1 cellular context compared by ENCODE assay signal in the genomic region with DNA sequence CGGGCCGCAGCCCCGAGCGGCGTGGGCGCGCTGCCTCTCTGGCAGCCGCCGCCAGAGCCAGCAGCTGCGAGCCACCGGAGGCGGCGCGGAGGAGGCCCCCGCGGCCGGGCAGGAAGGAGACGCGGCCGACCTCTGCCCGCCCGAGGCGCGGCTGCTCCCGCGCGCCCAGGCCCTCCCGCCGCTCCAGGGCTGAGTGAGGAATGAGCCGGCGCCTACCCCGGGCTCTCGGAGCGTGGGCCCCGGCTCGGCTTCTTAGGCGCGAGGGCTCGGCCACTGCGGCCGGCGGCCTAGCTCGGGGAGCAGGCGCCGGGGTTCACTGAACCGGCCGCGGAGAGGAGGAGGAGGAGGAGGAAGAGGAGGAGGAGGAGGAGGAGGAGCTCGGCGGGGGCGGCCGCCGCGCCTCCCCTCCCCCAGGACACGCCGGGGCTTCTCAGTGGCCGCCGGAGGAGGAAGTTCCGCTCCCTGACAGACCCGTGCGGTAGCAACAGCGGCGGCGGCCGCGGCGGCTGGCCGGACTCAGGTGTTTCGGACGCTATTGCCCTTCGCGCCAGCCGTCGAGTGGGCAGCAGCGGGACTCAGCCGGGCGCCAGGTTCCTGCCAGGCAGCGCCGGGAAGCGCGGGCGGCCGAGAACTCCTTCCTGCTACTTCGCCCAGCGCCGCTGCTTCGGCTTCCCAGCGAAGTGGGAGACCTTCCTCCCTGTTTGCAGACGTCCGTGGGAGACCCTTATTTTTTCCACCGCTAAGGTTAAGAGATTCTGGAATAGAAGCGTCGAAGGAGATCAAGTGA.
TF ChIP-seq lines count a peak whose summit lies in the region.

Gene MAN1A2 (plus strand): TSS at position 468 of the 787 bp plus-strand sequence. CDS start 735 bp downstream, outside the sequence.

TF ChIP-seq in HEK293, 187 proteins besides CTCF, POLR2A, EP300 and RAD21 (continued from another document and continues in another):
- TF ChIP-seq, protein P1, sequence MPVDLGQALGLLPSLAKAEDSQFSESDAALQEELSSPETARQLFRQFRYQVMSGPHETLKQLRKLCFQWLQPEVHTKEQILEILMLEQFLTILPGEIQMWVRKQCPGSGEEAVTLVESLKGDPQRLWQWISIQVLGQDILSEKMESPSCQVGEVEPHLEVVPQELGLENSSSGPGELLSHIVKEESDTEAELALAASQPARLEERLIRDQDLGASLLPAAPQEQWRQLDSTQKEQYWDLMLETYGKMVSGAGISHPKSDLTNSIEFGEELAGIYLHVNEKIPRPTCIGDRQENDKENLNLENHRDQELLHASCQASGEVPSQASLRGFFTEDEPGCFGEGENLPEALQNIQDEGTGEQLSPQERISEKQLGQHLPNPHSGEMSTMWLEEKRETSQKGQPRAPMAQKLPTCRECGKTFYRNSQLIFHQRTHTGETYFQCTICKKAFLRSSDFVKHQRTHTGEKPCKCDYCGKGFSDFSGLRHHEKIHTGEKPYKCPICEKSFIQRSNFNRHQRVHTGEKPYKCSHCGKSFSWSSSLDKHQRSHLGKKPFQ (tag by site-specific recombination; IDR thresholded peaks at IDR 0.05) = no peak
- TF ChIP-seq KLF9 (tag by site-specific recombination; IDR thresholded peaks at IDR 0.05; ENCODE audit: low read depth) (peak; percentile 48), ZBTB7A (tag by site-specific recombination; IDR thresholded peaks at IDR 0.05; ENCODE audit: low read depth) (0 out of 2 replicates have a peak, but pooled peaks have one; percentile 16), ZNF280D (tag by site-specific recombination; IDR thresholded peaks at IDR 0.05) (no peak), ZNF335 (tag by site-specific recombination; conservative IDR thresholded peaks at IDR 0.05) (no peak; the same call in none of the 2 replicates), OSR2 (tag by site-specific recombination; IDR thresholded peaks at IDR 0.05) (peak; percentile 50; the same call in 1 of the 2 replicates), SCRT2 (tag by site-specific recombination; IDR thresholded peaks at IDR 0.05) (peak; percentile 22; the same call in 1 of the 2 replicates), HIC1 (tag by site-specific recombination; IDR thresholded peaks at IDR 0.05) (peak; percentile 80), GLIS1 (tag by site-specific recombination; IDR thresholded peaks at IDR 0.05) (peak; percentile 49), ZIC2 (tag by site-specific recombination; IDR thresholded peaks at IDR 0.05) (peak; percentile 30; the same call in 1 of the 2 replicates), ZSCAN4 (tag by site-specific recombination; IDR thresholded peaks at IDR 0.05) (no peak), ZBTB26 (tag by site-specific recombination; optimal IDR thresholded peaks at IDR 0.05) (peak; percentile 84), ZNF2 (tag by site-specific recombination; IDR thresholded peaks at IDR 0.05) (no peak), ZXDB (tag by site-specific recombination; IDR thresholded peaks at IDR 0.05) (peak; percentile 67), ZNF449 (tag by site-specific recombination; IDR thresholded peaks at IDR 0.05) (0 out of 2 replicates have a peak, but pooled peaks have one; percentile 46), ZNF600 (tag by site-specific recombination; IDR thresholded peaks at IDR 0.05) (peak; percentile 89), HOXC10 (CRISPR knock-in tag; IDR thresholded peaks at IDR 0.05) (peak; percentile 77), MEIS1 (CRISPR knock-in tag; IDR thresholded peaks at IDR 0.05; ENCODE audit: borderline replicate concordance) (peak; percentile 6; the same call in 1 of the 2 replicates), ZNF501 (tag by site-specific recombination; IDR thresholded peaks at IDR 0.05) (peak; percentile 78; the same call in 1 of the 2 replicates), ZNF354C (tag by site-specific recombination; IDR thresholded peaks at IDR 0.05; ENCODE audit: borderline replicate concordance, low read depth) (no peak), KLF8 (tag by site-specific recombination; IDR thresholded peaks at IDR 0.05) (peak; percentile 67; the same call in 1 of the 2 replicates), ZNF610 (tag by site-specific recombination; IDR thresholded peaks at IDR 0.05; ENCODE audit: borderline replicate concordance) (peak; percentile 50; the same call in 1 of the 2 replicates), ZNF580 (tag by site-specific recombination; IDR thresholded peaks at IDR 0.05) (no peak), GLIS2 (tag by site-specific recombination; IDR thresholded peaks at IDR 0.05) (peak; percentile 43), ZNF366 (tag by site-specific recombination; conservative IDR thresholded peaks at IDR 0.05) (peak; percentile 67; the same call in 1 of the 2 replicates), SP7 (tag by site-specific recombination; IDR thresholded peaks at IDR 0.05) (peak; percentile 41)
- TF ChIP-seq, protein P2, sequence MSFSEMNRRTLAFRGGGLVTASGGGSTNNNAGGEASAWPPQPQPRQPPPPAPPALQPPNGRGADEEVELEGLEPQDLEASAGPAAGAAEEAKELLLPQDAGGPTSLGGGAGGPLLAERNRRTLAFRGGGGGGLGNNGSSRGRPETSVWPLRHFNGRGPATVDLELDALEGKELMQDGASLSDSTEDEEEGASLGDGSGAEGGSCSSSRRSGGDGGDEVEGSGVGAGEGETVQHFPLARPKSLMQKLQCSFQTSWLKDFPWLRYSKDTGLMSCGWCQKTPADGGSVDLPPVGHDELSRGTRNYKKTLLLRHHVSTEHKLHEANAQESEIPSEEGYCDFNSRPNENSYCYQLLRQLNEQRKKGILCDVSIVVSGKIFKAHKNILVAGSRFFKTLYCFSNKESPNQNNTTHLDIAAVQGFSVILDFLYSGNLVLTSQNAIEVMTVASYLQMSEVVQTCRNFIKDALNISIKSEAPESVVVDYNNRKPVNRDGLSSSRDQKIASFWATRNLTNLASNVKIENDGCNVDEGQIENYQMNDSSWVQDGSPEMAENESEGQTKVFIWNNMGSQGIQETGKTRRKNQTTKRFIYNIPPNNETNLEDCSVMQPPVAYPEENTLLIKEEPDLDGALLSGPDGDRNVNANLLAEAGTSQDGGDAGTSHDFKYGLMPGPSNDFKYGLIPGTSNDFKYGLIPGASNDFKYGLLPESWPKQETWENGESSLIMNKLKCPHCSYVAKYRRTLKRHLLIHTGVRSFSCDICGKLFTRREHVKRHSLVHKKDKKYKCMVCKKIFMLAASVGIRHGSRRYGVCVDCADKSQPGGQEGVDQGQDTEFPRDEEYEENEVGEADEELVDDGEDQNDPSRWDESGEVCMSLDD (tag by site-specific recombination; IDR thresholded peaks at IDR 0.05) = peak; percentile 33; the same call in 1 of the 2 replicates
- TF ChIP-seq, protein P3, sequence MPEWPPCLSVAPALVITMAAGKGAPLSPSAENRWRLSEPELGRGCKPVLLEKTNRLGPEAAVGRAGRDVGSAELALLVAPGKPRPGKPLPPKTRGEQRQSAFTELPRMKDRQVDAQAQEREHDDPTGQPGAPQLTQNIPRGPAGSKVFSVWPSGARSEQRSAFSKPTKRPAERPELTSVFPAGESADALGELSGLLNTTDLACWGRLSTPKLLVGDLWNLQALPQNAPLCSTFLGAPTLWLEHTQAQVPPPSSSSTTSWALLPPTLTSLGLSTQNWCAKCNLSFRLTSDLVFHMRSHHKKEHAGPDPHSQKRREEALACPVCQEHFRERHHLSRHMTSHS (tag by site-specific recombination; IDR thresholded peaks at IDR 0.05) = no peak
- TF ChIP-seq, protein P4, sequence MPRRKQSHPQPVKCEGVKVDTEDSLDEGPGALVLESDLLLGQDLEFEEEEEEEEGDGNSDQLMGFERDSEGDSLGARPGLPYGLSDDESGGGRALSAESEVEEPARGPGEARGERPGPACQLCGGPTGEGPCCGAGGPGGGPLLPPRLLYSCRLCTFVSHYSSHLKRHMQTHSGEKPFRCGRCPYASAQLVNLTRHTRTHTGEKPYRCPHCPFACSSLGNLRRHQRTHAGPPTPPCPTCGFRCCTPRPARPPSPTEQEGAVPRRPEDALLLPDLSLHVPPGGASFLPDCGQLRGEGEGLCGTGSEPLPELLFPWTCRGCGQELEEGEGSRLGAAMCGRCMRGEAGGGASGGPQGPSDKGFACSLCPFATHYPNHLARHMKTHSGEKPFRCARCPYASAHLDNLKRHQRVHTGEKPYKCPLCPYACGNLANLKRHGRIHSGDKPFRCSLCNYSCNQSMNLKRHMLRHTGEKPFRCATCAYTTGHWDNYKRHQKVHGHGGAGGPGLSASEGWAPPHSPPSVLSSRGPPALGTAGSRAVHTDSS (tag by site-specific recombination; IDR thresholded peaks at IDR 0.05) = peak; percentile 99
- TF ChIP-seq, protein P5, sequence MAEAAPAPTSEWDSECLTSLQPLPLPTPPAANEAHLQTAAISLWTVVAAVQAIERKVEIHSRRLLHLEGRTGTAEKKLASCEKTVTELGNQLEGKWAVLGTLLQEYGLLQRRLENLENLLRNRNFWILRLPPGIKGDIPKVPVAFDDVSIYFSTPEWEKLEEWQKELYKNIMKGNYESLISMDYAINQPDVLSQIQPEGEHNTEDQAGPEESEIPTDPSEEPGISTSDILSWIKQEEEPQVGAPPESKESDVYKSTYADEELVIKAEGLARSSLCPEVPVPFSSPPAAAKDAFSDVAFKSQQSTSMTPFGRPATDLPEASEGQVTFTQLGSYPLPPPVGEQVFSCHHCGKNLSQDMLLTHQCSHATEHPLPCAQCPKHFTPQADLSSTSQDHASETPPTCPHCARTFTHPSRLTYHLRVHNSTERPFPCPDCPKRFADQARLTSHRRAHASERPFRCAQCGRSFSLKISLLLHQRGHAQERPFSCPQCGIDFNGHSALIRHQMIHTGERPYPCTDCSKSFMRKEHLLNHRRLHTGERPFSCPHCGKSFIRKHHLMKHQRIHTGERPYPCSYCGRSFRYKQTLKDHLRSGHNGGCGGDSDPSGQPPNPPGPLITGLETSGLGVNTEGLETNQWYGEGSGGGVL (tag by site-specific recombination; IDR thresholded peaks at IDR 0.05) = peak; percentile 85
